In the genomic region with DNA sequence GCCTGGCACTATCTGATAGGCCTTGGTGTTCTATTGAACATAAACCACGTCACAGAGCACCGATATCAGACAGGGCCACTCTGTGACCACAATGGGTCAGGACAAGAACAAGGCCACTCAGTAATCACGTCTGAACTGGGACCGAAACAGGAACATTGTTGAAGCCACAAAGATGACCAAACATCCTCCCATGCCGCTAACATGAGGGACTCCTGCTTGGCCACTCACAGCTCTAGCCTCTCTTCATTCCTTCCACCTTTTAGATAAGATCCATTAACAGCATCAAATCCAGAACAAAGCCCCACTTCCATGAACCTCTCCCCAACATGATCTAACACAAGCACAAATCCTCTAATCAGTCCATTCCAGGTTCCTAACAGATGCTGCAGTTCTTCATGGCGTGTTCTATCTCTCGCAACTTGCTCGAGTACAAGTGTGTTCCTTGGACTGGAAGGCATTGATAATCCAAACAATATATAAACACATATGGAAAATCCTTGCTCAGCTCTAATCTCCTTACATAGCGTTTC, we compare ENCODE assay signal across 16 cellular contexts.
"Had no signal": no experiment of that assay in that cellular context is flagged by ENCODE, and none has a peak within 500 bp of the region (broad histone marks: within the 10 kb centered on the region; RNA-seq: fewer than 3 reads in every experiment).

No MANE protein-coding gene starts in this region.

- ATAC-seq: activated CD4-positive, CD25-positive, alpha-beta regulatory T cell treated with anti-CD3 and anti-CD28 coated beads, Interleukin-2, amount 50 U/mL, for 24 hours; activated naive CD4-positive, alpha-beta T cell treated with anti-CD3 and anti-CD28 coated beads, Interleukin-2, amount 50 U/mL, for 72 hours; pancreas; sciatic nerve; stimulated activated memory B cell treated with anti-CD40 and anti-IgM and Interleukin-4, amounts not matched to agents 10 μg/mL and 1 μg/mL and 100 μg/mL, for 72 hours had no signal

- DNase-seq: activated CD8-positive, alpha-beta memory T cell treated with anti-CD3 and anti-CD28 coated beads for 24 hours; activated CD8-positive, alpha-beta memory T cell treated with anti-CD3 and anti-CD28 coated beads, Interleukin-2, amount 50 U/mL, for 48 hours; activated gamma-delta T cell; cerebellar nuclear complex; effector CD4-positive, alpha-beta T cell; esophagus squamous epithelium; natural killer cell; pancreas; stimulated activated CD4-positive, alpha-beta T cell treated with anti-CD3 and anti-CD28 coated beads, Interleukin-4, amount 100 ng/mL, for 4 hours had no signal

- H3K27me3 ChIP-seq: adrenal gland, breast epithelium, esophagus squamous epithelium, pancreas had no signal

- H3K9me3 ChIP-seq: adrenal gland, breast epithelium, esophagus squamous epithelium, pancreas, thoracic aorta had no signal

- H3K4me3 ChIP-seq: adrenal gland, breast epithelium, esophagus squamous epithelium, pancreas, thoracic aorta had no signal

- H3K27ac ChIP-seq: adrenal gland, breast epithelium, esophagus squamous epithelium, pancreas, thoracic aorta had no signal

- H3K4me1 ChIP-seq: adrenal gland, breast epithelium, esophagus squamous epithelium, pancreas had no signal

- H3K36me3 ChIP-seq: breast epithelium, pancreas had no signal
